1 cellular context compared by ENCODE assay signal in genomic region chr5:113293613-113294340, GRCh38.
TF ChIP-seq lines count a peak whose summit lies in the region.

No MANE protein-coding gene starts in this region.

TF ChIP-seq in IMR-90, 13 proteins besides CTCF, POLR2A, EP300 and RAD21 (continued from another document):
- 0 out of 2 replicates have a peak, but pooled peaks have one; percentile 6 for TF ChIP-seq SMC3 (IDR thresholded peaks at IDR 0.05; ENCODE audit: low read depth, low read length)
- 0 out of 2 replicates have a peak, but pooled peaks have one; percentile 48 for TF ChIP-seq MXI1 (IDR thresholded peaks at IDR 0.05; ENCODE audit: borderline replicate concordance, low read depth, low read length)
TF ChIP-seq in IMR-90: peak in this region for 2.
